ENCODE assay signal across 8 cellular contexts in the genomic region with DNA sequence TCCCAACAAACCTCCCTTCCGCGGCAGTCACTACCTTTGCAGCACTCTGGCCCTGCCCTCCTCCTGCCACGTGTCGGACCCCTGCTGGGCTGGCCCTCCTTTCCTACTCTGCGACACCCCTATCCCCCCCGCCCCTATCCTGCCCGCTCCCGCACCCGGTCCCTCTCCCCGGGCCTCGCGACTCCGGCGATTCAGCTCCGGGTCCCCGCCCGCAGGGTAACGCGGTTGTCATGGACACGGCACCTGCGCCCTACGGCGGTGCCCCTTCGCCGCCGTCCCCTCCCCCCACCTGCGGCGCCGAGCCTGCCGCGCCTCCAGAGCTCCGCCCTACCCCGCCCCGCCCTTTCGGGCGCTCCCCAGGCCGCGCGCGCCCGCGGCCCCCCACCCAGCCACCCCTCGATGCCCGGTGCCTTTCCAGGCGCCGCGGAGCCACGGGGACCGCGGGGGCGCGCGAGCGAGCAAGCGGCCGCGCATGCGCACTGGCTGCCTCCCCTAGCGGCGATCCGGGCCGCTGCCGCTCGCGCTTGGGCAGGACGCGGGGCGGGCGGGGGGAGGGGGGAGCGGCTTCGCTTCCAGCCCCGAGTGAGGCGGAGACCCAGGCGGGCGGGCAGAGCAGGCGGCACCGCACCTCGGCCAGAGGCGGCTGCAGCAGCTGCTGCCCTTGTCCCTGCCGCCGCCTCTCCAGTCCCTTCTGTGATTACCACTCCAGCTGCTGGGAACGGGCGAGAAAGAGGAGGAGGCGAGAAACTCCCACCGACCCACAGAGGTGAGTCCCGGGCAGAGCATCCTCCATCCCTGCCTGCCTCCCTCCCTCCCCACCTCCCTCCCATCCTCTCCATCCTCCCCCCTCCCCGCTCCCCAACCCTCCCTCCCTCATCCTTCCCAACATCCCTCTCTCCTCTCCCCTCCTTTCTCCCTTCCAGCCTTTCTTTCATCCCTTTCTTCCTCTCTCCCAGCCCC. TPM values are rescaled to one million over a fixed set of nuclear protein-coding genes. Genes with fewer than 3 reads are reported as not detected.
DNase-seq lines count a peak whose midpoint lies in the region; ATAC-seq and TF ChIP-seq lines count a peak whose summit lies in the region.

Gene CTNNA2, plus strand, starts transcription at position 610 of the 960 bp plus-strand sequence.

- TF ChIP-seq CTCF in body of pancreas (IDR thresholded peaks at IDR 0.05), result peak in 6 of 7 experiments; percentile 14 to 65 (median 51)
- TF ChIP-seq CTCF in kidney epithelial cell (IDR thresholded peaks at IDR 0.05; ENCODE audit: insufficient read depth, low read length, poor library complexity, severe bottlenecking), result no peak

- TF ChIP-seq POLR2A in body of pancreas (IDR thresholded peaks at IDR 0.05), result no peak

- ATAC-seq in HG02852 (IDR thresholded peaks at IDR 0.05; ENCODE audit: unreplicated experiment) (peak; percentile 59), body of pancreas (peak; percentile 92), HG02840 (IDR thresholded peaks at IDR 0.05; ENCODE audit: low FRiP score, unreplicated experiment) (no peak)

- WGBS in body of pancreas, 2 donors, result 2 to 6% methylated on average over 16 to 66 of the region's 87 CpGs

- peak within 1 kb of the TSS in 1 of 2 donors; percentile 20 for H3K4me3 ChIP-seq in body of pancreas
- H3K4me3 ChIP-seq in kidney epithelial cell (ENCODE audit: low read depth, low read length), result peak within 1 kb of the TSS; percentile 48

- H3K36me3 ChIP-seq in body of pancreas (replicated peaks in 1 of 2; ENCODE audit: insufficient read depth in 1 of 2, low read depth in 2 of 2), result no peaks in the 10 kb centered on the region
- H3K36me3 ChIP-seq in kidney epithelial cell (ENCODE audit: control insufficient read depth, insufficient read depth, low read length), result no peaks in the 10 kb centered on the region

- H3K27ac ChIP-seq in body of pancreas, result no peak within 1 kb of the TSS

- intact Hi-C loops in body of pancreas (cut with DNase I), result no loop called here

- no peaks in the 10 kb centered on the region for H3K9me3 ChIP-seq in body of pancreas

- H3K27me3 ChIP-seq in body of pancreas (no peaks in the 10 kb centered on the region), kidney epithelial cell (ENCODE audit: control insufficient read depth, insufficient read depth, low read length) (peaks cover 8% of the 10 kb centered on the region)

- peaks cover 6% of the 10 kb centered on the region for H3K4me1 ChIP-seq in body of pancreas

- DNase-seq in GM03348 (ENCODE audit: low spot score) (peak; percentile 82), NCI-H510A treated with DMSO at 0.1 percent for 48 hours (lab: John Stamatoyannopoulos, UW) (peak; percentile 83), body of pancreas (peak; percentile 71 to 82 (median 72)), kidney epithelial cell (ENCODE audit: low read depth) (no peak)
- peak; percentile 37 for DNase-seq in stimulated activated CD8-positive, alpha-beta memory T cell treated with anti-CD3 and anti-CD28 coated beads, Interleukin-4, amount 100 ng/mL, for 48 hours
- DNase-seq in effector CD8-positive, alpha-beta T cell (lab: John Stamatoyannopoulos, UW), result no peak

RNA-seq across cellular contexts. Expression of gene CTNNA2, which starts in this region (rescaled TPM):
- total RNA-seq in body of pancreas (10 to 100 TPM in 1 of 2 donors, under 1 TPM in 1; 0.52 to 29.3 TPM), kidney epithelial cell (2.3 and 3.5 TPM in 2 replicates)

Comparison
In these comparisons a context has a peak if more than half of its experiments do, and no peak if none do; other contexts are left out.
1. DNase-seq: peak in GM03348 (single experiment), NCI-H510A treated with DMSO at 0.1 percent for 48 hours (single experiment), body of pancreas (4 of 4) and stimulated activated CD8-positive, alpha-beta memory T cell treated with anti-CD3 and anti-CD28 coated beads, Interleukin-4, amount 100 ng/mL, for 48 hours (single experiment); none in kidney epithelial cell (single experiment) and effector CD8-positive, alpha-beta T cell (single experiment).